ENCODE assay signal across 8 cellular contexts in the genomic region with DNA sequence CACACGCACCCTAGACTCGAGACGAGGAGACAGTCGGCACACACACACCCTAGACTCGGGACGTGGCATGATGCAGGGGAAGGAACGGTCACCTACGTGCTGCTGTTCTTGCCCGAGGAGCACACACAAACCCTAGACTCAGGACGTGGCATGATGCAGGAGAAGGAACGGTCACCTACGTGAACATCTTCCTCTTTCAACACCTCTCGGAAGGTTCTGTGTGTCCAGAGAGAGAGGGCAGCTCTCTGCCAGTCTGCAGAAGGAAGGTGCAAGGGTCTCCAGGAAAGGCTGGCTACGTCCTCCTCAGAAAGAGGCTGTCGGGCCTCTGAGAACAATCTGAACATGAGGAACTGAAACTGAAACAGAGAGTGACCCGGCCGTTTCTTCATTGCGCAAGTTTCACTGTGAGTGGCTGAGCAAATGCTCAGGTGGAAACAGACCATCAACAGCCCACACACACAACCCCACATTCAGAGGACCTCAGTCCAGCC. TPM values are rescaled to one million over a fixed set of nuclear protein-coding genes. Genes with fewer than 3 reads are reported as not detected.
DNase-seq lines count a peak whose midpoint lies in the region; ATAC-seq and TF ChIP-seq lines count a peak whose summit lies in the region.

No MANE protein-coding gene starts in this region.

- no peaks in the 10 kb centered on the region for H3K9me3 Mint-ChIP-seq in activated CD8-positive, alpha-beta T cell treated with anti-CD3 and anti-CD28 coated beads for 36 hours
- H3K9me3 Mint-ChIP-seq in stimulated activated naive CD8-positive, alpha-beta T cell treated with anti-CD3 and anti-CD28 coated beads, Interleukin-15, amount 100 ng/mL, for 72 hours = no peaks in the 10 kb centered on the region

- peak overlapping the region; percentile 76 for H3K27ac Mint-ChIP-seq in activated CD8-positive, alpha-beta T cell treated with anti-CD3 and anti-CD28 coated beads for 36 hours
- H3K27ac Mint-ChIP-seq in stimulated activated naive CD8-positive, alpha-beta T cell treated with anti-CD3 and anti-CD28 coated beads, Interleukin-15, amount 100 ng/mL, for 72 hours = peak overlapping the region in 1 of 2 donors; percentile 67

- peak; percentile 37 for DNase-seq in activated naive CD4-positive, alpha-beta T cell treated with Interleukin-2 at 50 U/mL for 16 hours
- DNase-seq in activated naive CD4-positive, alpha-beta T cell (lab: John Stamatoyannopoulos, UW) = no peak
- DNase-seq in activated CD8-positive, alpha-beta T cell treated with anti-CD3 and anti-CD28 coated beads for 36 hours = peak; percentile 79
- DNase-seq in iris pigment epithelial cell (ENCODE audit: low read depth) (peak; percentile 65), NCI-H526 treated with DMSO at 0.1 percent for 48 hours (lab: John Stamatoyannopoulos, UW) (no peak), AG08395 (ENCODE audit: low spot score) (no peak)
- peak; percentile 14 to 37 for DNase-seq in stimulated activated naive CD8-positive, alpha-beta T cell treated with anti-CD3 and anti-CD28 coated beads, Interleukin-15, amount 100 ng/mL, for 72 hours

- no peak for TF ChIP-seq CTCF in activated CD8-positive, alpha-beta T cell treated with anti-CD3 and anti-CD28 coated beads for 36 hours (IDR thresholded peaks at IDR 0.05)

- CTCF ChIA-PET in activated CD8-positive, alpha-beta T cell treated with anti-CD3 and anti-CD28 coated beads for 36 hours (lab: Charles Lee) = no interaction called here

- intact Hi-C loops in activated CD8-positive, alpha-beta T cell treated with anti-CD3 and anti-CD28 coated beads for 36 hours (cut with micrococcal nuclease) = no loop called here

- POLR2A ChIA-PET in activated CD8-positive, alpha-beta T cell treated with anti-CD3 and anti-CD28 coated beads for 36 hours (lab: Charles Lee) = interaction anchor here (1.3 kb wide), 1 partner anchor 33 kb away, joined by 3 read pairs; no protein-coding TSS in a partner anchor

- H3K36me3 Mint-ChIP-seq in activated CD8-positive, alpha-beta T cell treated with anti-CD3 and anti-CD28 coated beads for 36 hours (ENCODE audit: low read depth) = peaks cover 66% of the 10 kb centered on the region

- peak overlapping the region; percentile 56 for H3K4me3 Mint-ChIP-seq in activated CD8-positive, alpha-beta T cell treated with anti-CD3 and anti-CD28 coated beads for 36 hours
- peak overlapping the region in 1 of 2 donors; percentile 56 for H3K4me3 Mint-ChIP-seq in stimulated activated naive CD8-positive, alpha-beta T cell treated with anti-CD3 and anti-CD28 coated beads, Interleukin-15, amount 100 ng/mL, for 72 hours

- peak; percentile 95 for ATAC-seq in HG03175 (IDR thresholded peaks at IDR 0.05; ENCODE audit: unreplicated experiment)
- ATAC-seq in activated CD8-positive, alpha-beta T cell treated with anti-CD3 and anti-CD28 coated beads for 36 hours = peak; percentile 81
- ATAC-seq in stimulated activated naive CD8-positive, alpha-beta T cell treated with anti-CD3 and anti-CD28 coated beads, Interleukin-15, amount 100 ng/mL, for 72 hours = peak; percentile 92

- no peaks in the 10 kb centered on the region for H3K27me3 Mint-ChIP-seq in activated CD8-positive, alpha-beta T cell treated with anti-CD3 and anti-CD28 coated beads for 36 hours
- no peaks in the 10 kb centered on the region for H3K27me3 Mint-ChIP-seq in stimulated activated naive CD8-positive, alpha-beta T cell treated with anti-CD3 and anti-CD28 coated beads, Interleukin-15, amount 100 ng/mL, for 72 hours

- H3K4me1 Mint-ChIP-seq in activated CD8-positive, alpha-beta T cell treated with anti-CD3 and anti-CD28 coated beads for 36 hours (ENCODE audit: low read depth) = peaks cover 39% of the 10 kb centered on the region
- H3K4me1 Mint-ChIP-seq in stimulated activated naive CD8-positive, alpha-beta T cell treated with anti-CD3 and anti-CD28 coated beads, Interleukin-15, amount 100 ng/mL, for 72 hours = peaks cover 42% of the 10 kb centered on the region

RNA-seq across cellular contexts. Expression of a gene that starts 43.4 kb away (rescaled TPM):
- total RNA-seq in activated CD8-positive, alpha-beta T cell treated with anti-CD3 and anti-CD28 coated beads for 36 hours = 10 to 100 TPM; 24.6 to 27.9 TPM

RNA-seq across cellular contexts. Expression of a gene that starts 44.1 kb away (rescaled TPM):
- 1 to 10 TPM; 1.5 to 1.6 TPM for total RNA-seq in activated CD8-positive, alpha-beta T cell treated with anti-CD3 and anti-CD28 coated beads for 36 hours

RNA-seq across cellular contexts. Expression of a gene that starts 51.7 kb away (rescaled TPM):
- 100 to 1,000 TPM in 1 of 2 experiments, 10 to 100 TPM in 1; 95.5 to 100 TPM for total RNA-seq in activated CD8-positive, alpha-beta T cell treated with anti-CD3 and anti-CD28 coated beads for 36 hours

Comparison
In these comparisons a context has a peak if more than half of its experiments do, and no peak if none do; other contexts are left out.
1. DNase-seq: peak in activated naive CD4-positive, alpha-beta T cell treated with Interleukin-2 at 50 U/mL for 16 hours (single experiment), activated CD8-positive, alpha-beta T cell treated with anti-CD3 and anti-CD28 coated beads for 36 hours (single experiment), iris pigment epithelial cell (single experiment) and stimulated activated naive CD8-positive, alpha-beta T cell treated with anti-CD3 and anti-CD28 coated beads, Interleukin-15, amount 100 ng/mL, for 72 hours (2 of 2); none in activated naive CD4-positive, alpha-beta T cell (0 of 4), NCI-H526 treated with DMSO at 0.1 percent for 48 hours (single experiment) and AG08395 (single experiment).
2. Peak in every context shown above with its lines, with median percentiles within 50 percentile points of each other: ATAC-seq.